35 cellular contexts compared by ENCODE assay signal in genomic region chr1:185260611-185261010, GRCh38.
"Had no signal": no experiment of that assay in that cellular context is flagged by ENCODE, and none has a peak within 500 bp of the region (broad histone marks: within the 10 kb centered on the region; RNA-seq: fewer than 3 reads in every experiment).

No MANE protein-coding gene starts in this region.

- H3K9me3 ChIP-seq: ascending aorta, esophagus squamous epithelium, gastroesophageal sphincter, neutrophil, pancreas, prostate gland, thoracic aorta had no signal

- H3K4me1 ChIP-seq: ascending aorta, pancreas, prostate gland had no signal

- H3K27ac ChIP-seq: ascending aorta, epithelial cell of prostate, esophagus squamous epithelium, gastroesophageal sphincter, neutrophil, pancreas, prostate gland, skin epidermis, thoracic aorta had no signal

- H3K27me3 Mint-ChIP-seq: activated CD4-positive, alpha-beta memory T cell treated with anti-CD3 and anti-CD28 coated beads, Interleukin-2, amount 10 ng/mL, durations not matched to agents 7 days and 5 days; activated CD4-positive, alpha-beta T cell treated with anti-CD3 and anti-CD28 coated beads, Interleukin-2, amount 10 ng/mL, durations not matched to agents 7 days and 5 days; activated naive CD4-positive, alpha-beta T cell treated with anti-CD3 and anti-CD28 coated beads, Interleukin-2, amount 10 ng/mL, durations not matched to agents 7 days and 5 days; activated naive CD8-positive, alpha-beta T cell treated with anti-CD3 and anti-CD28 coated beads, Interleukin-2, amount 10 ng/mL, durations not matched to agents 7 days and 5 days; activated T-cell treated with anti-CD3 and anti-CD28 coated beads, Interleukin-2, amount 50 U/mL, for 24 hours; brain; naive B cell had no signal

- H3K27ac Mint-ChIP-seq: activated CD4-positive, alpha-beta memory T cell treated with anti-CD3 and anti-CD28 coated beads, Interleukin-2, amount 10 ng/mL, durations not matched to agents 7 days and 5 days; activated CD4-positive, alpha-beta T cell treated with anti-CD3 and anti-CD28 coated beads, Interleukin-2, amount 10 ng/mL, durations not matched to agents 7 days and 5 days; activated naive CD4-positive, alpha-beta T cell treated with anti-CD3 and anti-CD28 coated beads, Interleukin-2, amount 10 ng/mL, durations not matched to agents 7 days and 5 days; activated naive CD8-positive, alpha-beta T cell treated with anti-CD3 and anti-CD28 coated beads, Interleukin-2, amount 10 ng/mL, durations not matched to agents 7 days and 5 days; activated T-cell treated with anti-CD3 and anti-CD28 coated beads, Interleukin-2, amount 50 U/mL, for 24 hours; brain; immature natural killer cell; mesothelial cell of epicardium; nephron progenitor cell had no signal

- FAIRE-seq: kidney, pancreas, urothelium cell line had no signal

- H3K4me3 Mint-ChIP-seq: activated CD4-positive, alpha-beta memory T cell treated with anti-CD3 and anti-CD28 coated beads, Interleukin-2, amount 10 ng/mL, durations not matched to agents 7 days and 5 days; activated CD4-positive, alpha-beta T cell treated with anti-CD3 and anti-CD28 coated beads, Interleukin-2, amount 10 ng/mL, durations not matched to agents 7 days and 5 days; activated naive CD4-positive, alpha-beta T cell treated with anti-CD3 and anti-CD28 coated beads, Interleukin-2, amount 10 ng/mL, durations not matched to agents 7 days and 5 days; activated naive CD8-positive, alpha-beta T cell treated with anti-CD3 and anti-CD28 coated beads, Interleukin-2, amount 10 ng/mL, durations not matched to agents 7 days and 5 days; activated T-cell treated with anti-CD3 and anti-CD28 coated beads, Interleukin-2, amount 50 U/mL, for 24 hours; brain; immature natural killer cell; mesothelial cell of epicardium; naive B cell; nephron progenitor cell had no signal

- DNase-seq: activated CD4-positive, alpha-beta memory T cell treated with anti-CD3 and anti-CD28 coated beads, Interleukin-2, amount 10 ng/mL, durations not matched to agents 7 days and 5 days; activated CD4-positive, alpha-beta T cell treated with anti-CD3 and anti-CD28 coated beads, Interleukin-2, amount 10 ng/mL, durations not matched to agents 7 days and 5 days; activated CD4-positive, CD25-positive, alpha-beta regulatory T cell treated with anti-CD3 and anti-CD28 coated beads, Interleukin-2, amount 50 U/mL, for 72 hours; activated CD8-positive, alpha-beta memory T cell treated with anti-CD3 and anti-CD28 coated beads, Interleukin-2, amount 50 U/mL, for 48 hours; activated gamma-delta T cell; activated naive CD4-positive, alpha-beta T cell treated with anti-CD3 and anti-CD28 coated beads, Interleukin-2, amount 10 ng/mL, durations not matched to agents 7 days and 5 days; activated naive CD8-positive, alpha-beta T cell treated with anti-CD3 and anti-CD28 coated beads, Interleukin-2, amount 10 ng/mL, durations not matched to agents 7 days and 5 days; activated T-cell treated with anti-CD3 and anti-CD28 coated beads, Interleukin-2, amount 50 U/mL, for 24 hours; caudate nucleus; esophagus squamous epithelium; head of caudate nucleus; hypothalamus; immature natural killer cell; kidney; left colon; naive B cell; nephron progenitor cell; pancreas; retina; stimulated activated CD4-positive, alpha-beta T cell treated with anti-CD3 and anti-CD28 coated beads, Interleukin-12 subunit alpha, Interleukin-12 subunit beta, amount 100 ng/mL, for 4 hours; stimulated activated CD4-positive, alpha-beta T cell treated with anti-CD3 and anti-CD28 coated beads, Interleukin-4, amount 100 ng/mL, for 1 hour; stimulated activated naive CD8-positive, alpha-beta T cell treated with anti-CD3 and anti-CD28 coated beads, Interleukin-15, Interleukin-2, amounts not matched to agents 100 U/mL and 50 U/mL, for 24 hours; T-helper 9 cell; trophoblast cell had no signal

- H3K4me3 ChIP-seq: ascending aorta, esophagus squamous epithelium, gastroesophageal sphincter, pancreas, prostate gland, skin epidermis, thoracic aorta had no signal

- H3K27me3 ChIP-seq: ascending aorta, esophagus squamous epithelium, gastroesophageal sphincter, neutrophil, pancreas had no signal

- ATAC-seq: gastroesophageal sphincter; left colon; pancreas; sciatic nerve; stimulated activated naive CD8-positive, alpha-beta T cell treated with anti-CD3 and anti-CD28 coated beads, Interleukin-15, Interleukin-2, amounts not matched to agents 100 U/mL and 50 U/mL, for 24 hours had no signal

- H3K4me1 Mint-ChIP-seq: activated naive CD8-positive, alpha-beta T cell treated with anti-CD3 and anti-CD28 coated beads, Interleukin-2, amount 10 ng/mL, durations not matched to agents 7 days and 5 days; naive B cell had no signal

- H3K36me3 ChIP-seq: ascending aorta, esophagus squamous epithelium, gastroesophageal sphincter, neutrophil, pancreas, prostate gland, thoracic aorta had no signal

- H3K36me3 Mint-ChIP-seq: immature natural killer cell, mesothelial cell of epicardium, naive B cell had no signal

- H3K9me3 Mint-ChIP-seq: activated CD4-positive, alpha-beta memory T cell treated with anti-CD3 and anti-CD28 coated beads, Interleukin-2, amount 10 ng/mL, durations not matched to agents 7 days and 5 days; activated naive CD4-positive, alpha-beta T cell treated with anti-CD3 and anti-CD28 coated beads, Interleukin-2, amount 10 ng/mL, durations not matched to agents 7 days and 5 days; immature natural killer cell; naive B cell had no signal
